ENCODE assay signal across 10 cellular contexts in genomic region chr9:91817493-91818225, GRCh38.
DNase-seq lines count a peak whose midpoint lies in the region; FAIRE-seq and TF ChIP-seq lines count a peak whose summit lies in the region.
"Had no signal": no experiment of that assay in that cellular context is flagged by ENCODE, and none has a peak within 500 bp of the region (broad histone marks: within the 10 kb centered on the region; RNA-seq: fewer than 3 reads in every experiment).

No MANE protein-coding gene starts in this region.

- no peaks in the 10 kb centered on the region for H3K4me1 ChIP-seq in endothelial cell of umbilical vein (ENCODE audit: control insufficient read depth, extremely low read depth, insufficient read depth, low read length)
- peaks cover 12% of the 10 kb centered on the region for H3K4me1 ChIP-seq in mucosa of stomach (ENCODE audit: control insufficient read depth, insufficient read depth, low read length)
- H3K4me1 ChIP-seq in urinary bladder (ENCODE audit: insufficient read depth): no peaks in the 10 kb centered on the region
- H3K4me1 ChIP-seq: A549 had no signal

- in situ Hi-C loops in G401 (cut with HindIII; ENCODE audit: low sequenced_read_pairs): no loop called here

- 22% methylated on average over 20 of the region's 20 CpGs for WGBS in urinary bladder

- no peaks in the 10 kb centered on the region for H3K79me2 ChIP-seq in endothelial cell of umbilical vein (ENCODE audit: control insufficient read depth, insufficient read depth, low read length)

- DNase-seq in NCI-H524 (lab: John Stamatoyannopoulos, UW): peak; percentile 23 to 46
- DNase-seq in NCI-H524 treated with DMSO at 0.1 percent for 48 hours (lab: John Stamatoyannopoulos, UW): no peak
- peak; percentile 21 for DNase-seq in endothelial cell of umbilical vein (ENCODE audit: low read depth, low spot score)
- DNase-seq in GM19239 (ENCODE audit: insufficient read length, low spot score): no peak
- no peak for DNase-seq in G401 (ENCODE audit: low spot score)
- no peak for DNase-seq in NCI-H2171 treated with DMSO at 0.1 percent for 48 hours (lab: John Stamatoyannopoulos, UW)

- FAIRE-seq in endothelial cell of umbilical vein (lab: Jason Lieb, UNC) (no peak), GM19239 (lab: Jason Lieb, UNC) (no peak)
- FAIRE-seq: A549, GM18507 had no signal

- POLR2A ChIA-PET in endothelial cell of umbilical vein (lab: Charles Lee): no interaction called here

- intact Hi-C loops in endothelial cell of umbilical vein (cut with micrococcal nuclease): no loop called here

- no peak for TF ChIP-seq CTCF in endothelial cell of umbilical vein (IDR thresholded peaks at IDR 0.05; ENCODE audit: extremely low read depth in 1 of 2, insufficient read depth in 1 of 2, low read depth in 1 of 2, low read length in 2 of 2)

- H3K4me3 ChIP-seq in endothelial cell of umbilical vein (replicated peaks in 1 of 3; ENCODE audit: insufficient read depth in 1 of 3, low read depth in 1 of 3, low read length in 3 of 3) (no peak overlapping the region), mucosa of stomach (ENCODE audit: low read length) (no peak overlapping the region), urinary bladder (ENCODE audit: low read depth, low read length) (no peak overlapping the region)
- H3K4me3 ChIP-seq: A549 had no signal

- H3K36me3 ChIP-seq in endothelial cell of umbilical vein (ENCODE audit: control insufficient read depth in 2 of 2, extremely low read depth in 1 of 2, insufficient read depth in 2 of 2, low read length in 2 of 2) (no peaks in the 10 kb centered on the region), mucosa of stomach (ENCODE audit: control insufficient read depth, insufficient read depth, low read length) (no peaks in the 10 kb centered on the region), urinary bladder (ENCODE audit: insufficient read depth) (no peaks in the 10 kb centered on the region)

- H2AFZ ChIP-seq in endothelial cell of umbilical vein (ENCODE audit: low read depth, low read length): peak overlapping the region; percentile 34

- dilution Hi-C loops in endothelial cell of umbilical vein (cut with MboI; ENCODE audit: extremely low pct_ligation_motif_present, low sequenced_read_pairs): no loop called here

- TF ChIP-seq POLR2A in endothelial cell of umbilical vein (IDR thresholded peaks at IDR 0.05; ENCODE audit: low read depth, low read length): no peak

- H3K27me3 ChIP-seq in endothelial cell of umbilical vein (ENCODE audit: control insufficient read depth in 2 of 2, insufficient read depth in 2 of 2, low read length in 2 of 2) (no peaks in the 10 kb centered on the region), mucosa of stomach (ENCODE audit: control insufficient read depth, insufficient read depth, low read length) (no peaks in the 10 kb centered on the region)

- CTCF ChIA-PET in endothelial cell of umbilical vein (lab: Charles Lee): no interaction called here

- H3K9ac ChIP-seq in endothelial cell of umbilical vein (replicated peaks; ENCODE audit: extremely low read depth, insufficient read depth, low read length) (no peak overlapping the region), mucosa of stomach (ENCODE audit: low read length) (peak overlapping the region; percentile 29)

- no peaks in the 10 kb centered on the region for H3K9me1 ChIP-seq in endothelial cell of umbilical vein (replicated peaks; ENCODE audit: control insufficient read depth, extremely low read depth, insufficient read depth, low read length)

- BruUV-seq in endothelial cell of umbilical vein (replicated peaks; lab: Mats Ljungman, UMichigan): no TSS peak

- H3K27ac ChIP-seq in endothelial cell of umbilical vein (ENCODE audit: insufficient read depth, low read depth, low read length) (no peak overlapping the region), urinary bladder (ENCODE audit: low read depth) (peak overlapping the region; percentile 4)
- H3K27ac ChIP-seq: A549 had no signal

- no peak overlapping the region for H3K4me2 ChIP-seq in endothelial cell of umbilical vein (ENCODE audit: insufficient read depth, low read length)
- H3K4me2 ChIP-seq: A549 had no signal

- no peaks in the 10 kb centered on the region for H3K9me3 ChIP-seq in endothelial cell of umbilical vein (replicated peaks; ENCODE audit: control insufficient read depth, insufficient read depth, low read length)
- no peaks in the 10 kb centered on the region for H3K9me3 ChIP-seq in mucosa of stomach (ENCODE audit: control insufficient read depth, low read length)
- H3K9me3 ChIP-seq: A549 had no signal

- no peaks in the 10 kb centered on the region for H4K20me1 ChIP-seq in endothelial cell of umbilical vein (replicated peaks; ENCODE audit: control insufficient read depth, extremely low read depth, insufficient read depth, low read length)

TF ChIP-seq in endothelial cell of umbilical vein, 7 proteins besides CTCF, POLR2A, EP300 and RAD21:
- TF ChIP-seq POLR2AphosphoS5 (IDR thresholded peaks at IDR 0.05; ENCODE audit: insufficient read depth, low read depth, low read length) (no peak), GATA2 (IDR thresholded peaks at IDR 0.05; ENCODE audit: insufficient read depth, insufficient read length, low read depth, low read length) (no peak), JUN (IDR thresholded peaks at IDR 0.05; ENCODE audit: borderline replicate concordance, insufficient read depth, insufficient read length, low read depth) (no peak), MAX (IDR thresholded peaks at IDR 0.05; ENCODE audit: insufficient read depth, insufficient read length) (no peak), FOS (IDR thresholded peaks at IDR 0.05; ENCODE audit: borderline replicate concordance, insufficient read depth, low read length) (no peak), MYC (IDR thresholded peaks at IDR 0.05; ENCODE audit: low read depth, low read length) (no peak), EZH2 (IDR thresholded peaks at IDR 0.05; ENCODE audit: borderline replicate concordance, low read depth, low read length, severe bottlenecking) (no peak)

Comparison
In these comparisons a context has a peak if more than half of its experiments do, and no peak if none do; other contexts are left out.
1. DNase-seq: peak in NCI-H524 (2 of 2) and endothelial cell of umbilical vein (single experiment); none in NCI-H524 treated with DMSO at 0.1 percent for 48 hours (single experiment), GM19239 (single experiment), G401 (single experiment) and NCI-H2171 treated with DMSO at 0.1 percent for 48 hours (single experiment).